ENCODE assay signal across 1 cellular context in genomic region chr5:21680196-21680595, GRCh38.
A peak's percentile ranks its signal among the peaks of the same experiment; 100 is the strongest.
TF ChIP-seq lines count a peak whose summit lies in the region.

No MANE protein-coding gene starts in this region.

TF ChIP-seq in IMR-90, 13 proteins besides CTCF, POLR2A, EP300 and RAD21 (continued from another document):
- TF ChIP-seq USF2 (IDR thresholded peaks at IDR 0.05; ENCODE audit: low read depth, low read length) (no peak), RCOR1 (IDR thresholded peaks at IDR 0.05; ENCODE audit: insufficient replicate concordance, low read length) (no peak), BHLHE40 (IDR thresholded peaks at IDR 0.05; ENCODE audit: low read depth, low read length) (peak; percentile 52; the same call in 1 of the 2 replicates), CHD1 (IDR thresholded peaks at IDR 0.05; ENCODE audit: low read depth, low read length) (no peak), MXI1 (IDR thresholded peaks at IDR 0.05; ENCODE audit: borderline replicate concordance, low read depth, low read length) (no peak), RFX5 (IDR thresholded peaks at IDR 0.05; ENCODE audit: low read depth, low read length) (no peak), MAZ (IDR thresholded peaks at IDR 0.05; ENCODE audit: borderline replicate concordance, low read depth, low read length) (no peak)
